ENCODE assay signal across 16 cellular contexts in genomic region chr16:21986692-21987246, GRCh38. TPM values are rescaled to one million over a fixed set of nuclear protein-coding genes. Genes with fewer than 3 reads are reported as not detected.
"Had no signal": no experiment of that assay in that cellular context is flagged by ENCODE, and none has a peak within 500 bp of the region (broad histone marks: within the 10 kb centered on the region; RNA-seq: fewer than 3 reads in every experiment).

No MANE protein-coding gene starts in this region.

- H3K27me3 ChIP-seq: adrenal gland, colonic mucosa, esophagus squamous epithelium, neutrophil, tibial artery had no signal

- H3K4me3 ChIP-seq: adrenal gland, colonic mucosa, esophagus squamous epithelium, lung, tibial artery had no signal

- H3K9me3 ChIP-seq: adrenal gland, colonic mucosa, esophagus squamous epithelium, neutrophil, tibial artery had no signal

- H3K9me3 Mint-ChIP-seq: activated T-helper 2 cell treated with anti-CD3 and anti-CD28 coated beads, Interferon-gamma antibody, Interleukin-2, Interleukin-4, amounts not matched to agents 10 μg/mL and 5 μg/mL and 100 μg/mL, durations not matched to agents 14 hours and 24 hours and 36 hours; stimulated activated memory B cell treated with anti-CD40 and anti-IgM and Interleukin-4, amounts not matched to agents 10 μg/mL and 1 μg/mL and 100 μg/mL, for 72 hours had no signal

- H3K4me1 ChIP-seq: colonic mucosa had no signal

- H3K4me3 Mint-ChIP-seq: stimulated activated memory B cell treated with anti-CD40 and anti-IgM and Interleukin-4, amounts not matched to agents 10 μg/mL and 1 μg/mL and 100 μg/mL, for 72 hours had no signal

- DNase-seq: activated CD4-positive, CD25-positive, alpha-beta regulatory T cell treated with anti-CD3 and anti-CD28 coated beads, Interleukin-2, amount 50 U/mL, for 72 hours; activated naive CD4-positive, alpha-beta T cell treated with anti-CD3 and anti-CD28 coated beads, Interleukin-2, amount 50 U/mL, for 16 hours; adrenal gland; central memory CD4-positive, alpha-beta T cell; colonic mucosa; esophagus squamous epithelium; foreskin fibroblast; hippocampal formation; tibial artery had no signal

- ATAC-seq: stimulated activated memory B cell treated with anti-CD40 and anti-IgM and Interleukin-4, amounts not matched to agents 10 μg/mL and 1 μg/mL and 100 μg/mL, for 72 hours had no signal

- H3K4me1 Mint-ChIP-seq: stimulated activated memory B cell treated with anti-CD40 and anti-IgM and Interleukin-4, amounts not matched to agents 10 μg/mL and 1 μg/mL and 100 μg/mL, for 72 hours had no signal

- H3K27ac Mint-ChIP-seq: activated T-helper 2 cell treated with anti-CD3 and anti-CD28 coated beads, Interferon-gamma antibody, Interleukin-2, Interleukin-4, amounts not matched to agents 10 μg/mL and 5 μg/mL and 100 μg/mL, durations not matched to agents 14 hours and 24 hours and 36 hours; stimulated activated memory B cell treated with anti-CD40 and anti-IgM and Interleukin-4, amounts not matched to agents 10 μg/mL and 1 μg/mL and 100 μg/mL, for 72 hours had no signal

- H3K27me3 Mint-ChIP-seq: stimulated activated memory B cell treated with anti-CD40 and anti-IgM and Interleukin-4, amounts not matched to agents 10 μg/mL and 1 μg/mL and 100 μg/mL, for 72 hours had no signal

- H3K27ac ChIP-seq: adrenal gland, colonic mucosa, esophagus squamous epithelium, neutrophil, parathyroid adenoma, tibial artery had no signal

RNA-seq across cellular contexts. Expression of gene PDZD9, which starts 14.1 kb away (rescaled TPM):
- total RNA-seq: activated CD8-positive, alpha-beta memory T cell treated with anti-CD3 and anti-CD28 coated beads for 36 hours; activated T-helper 2 cell treated with anti-CD3 and anti-CD28 coated beads, Interferon-gamma antibody, Interleukin-2, Interleukin-4, amounts not matched to agents 10 μg/mL and 5 μg/mL and 100 μg/mL, durations not matched to agents 14 hours and 24 hours and 36 hours; colonic mucosa; esophagus squamous epithelium; kidney epithelial cell; lung had no signal
